ENCODE assay signal across 8 cellular contexts in the genomic region with DNA sequence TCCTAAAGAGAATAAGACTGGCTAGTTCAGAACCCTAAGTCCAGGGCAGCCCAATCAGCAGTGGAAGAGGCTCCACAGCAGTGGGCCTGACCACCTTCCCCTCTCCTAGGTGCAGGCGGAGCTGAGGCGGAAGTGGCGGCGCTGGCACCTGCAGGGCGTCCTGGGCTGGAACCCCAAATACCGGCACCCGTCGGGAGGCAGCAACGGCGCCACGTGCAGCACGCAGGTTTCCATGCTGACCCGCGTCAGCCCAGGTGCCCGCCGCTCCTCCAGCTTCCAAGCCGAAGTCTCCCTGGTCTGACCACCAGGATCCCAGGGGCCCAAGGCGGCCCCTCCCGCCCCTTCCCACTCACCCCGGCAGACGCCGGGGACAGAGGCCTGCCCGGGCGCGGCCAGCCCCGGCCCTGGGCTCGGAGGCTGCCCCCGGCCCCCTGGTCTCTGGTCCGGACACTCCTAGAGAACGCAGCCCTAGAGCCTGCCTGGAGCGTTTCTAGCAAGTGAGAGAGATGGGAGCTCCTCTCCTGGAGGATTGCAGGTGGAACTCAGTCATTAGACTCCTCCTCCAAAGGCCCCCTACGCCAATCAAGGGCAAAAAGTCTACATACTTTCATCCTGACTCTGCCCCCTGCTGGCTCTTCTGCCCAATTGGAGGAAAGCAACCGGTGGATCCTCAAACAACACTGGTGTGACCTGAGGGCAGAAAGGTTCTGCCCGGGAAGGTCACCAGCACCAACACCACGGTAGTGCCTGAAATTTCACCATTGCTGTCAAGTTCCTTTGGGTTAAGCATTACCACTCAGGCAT. TPM values are rescaled to one million over a fixed set of nuclear protein-coding genes. Genes with fewer than 3 reads are reported as not detected.
A peak's percentile ranks its signal among the peaks of the same experiment; 100 is the strongest.
DNase-seq lines count a peak whose midpoint lies in the region; ATAC-seq, FAIRE-seq and TF ChIP-seq lines count a peak whose summit lies in the region.

No MANE protein-coding gene starts in this region.

- H3K27ac ChIP-seq in H1 (ENCODE audit: low read depth, low read length) (no peak overlapping the region), neural progenitor cell (no peak overlapping the region), suprapubic skin (no peak overlapping the region)

- TF ChIP-seq CTCF in CD14-positive monocyte (IDR thresholded peaks at IDR 0.05) (peak; percentile 76), H1 (IDR thresholded peaks at IDR 0.05; ENCODE audit: control extremely low read depth in 1 of 3, insufficient read depth in 1 of 3, low read depth in 1 of 3, low read length in 3 of 3) (peak; percentile 31 to 70 (median 69)), neural progenitor cell (IDR thresholded peaks at IDR 0.05) (peak; percentile 57), suprapubic skin (IDR thresholded peaks at IDR 0.05) (peak in 1 of 2 donors; percentile 40)

- H3K27me3 Mint-ChIP-seq in CD14-positive monocyte (ENCODE audit: low read depth in 3 of 3), result peaks cover 2 to 7% (median 6%) of the 10 kb centered on the region in 3 donors
- peaks cover 8% of the 10 kb centered on the region for H3K27me3 Mint-ChIP-seq in neural progenitor cell (ENCODE audit: insufficient read depth, low read depth)

- no peaks in the 10 kb centered on the region for H3K27me3 ChIP-seq in H7 (ENCODE audit: control insufficient read depth, insufficient read depth, low read length)
- H3K27me3 ChIP-seq in H1 (replicated peaks in 1 of 4; ENCODE audit: control insufficient read depth in 3 of 4, extremely low read depth in 1 of 4, insufficient read depth in 3 of 4, low read length in 3 of 4), result peaks cover 0 to 2% (median 0%) of the 10 kb centered on the region in 4 experiments; a peak in 1 of 7 replicates
- no peaks in the 10 kb centered on the region for H3K27me3 ChIP-seq in neural progenitor cell
- no peaks in the 10 kb centered on the region for H3K27me3 ChIP-seq in suprapubic skin

- DNase-seq in CD14-positive monocyte (ENCODE audit: low spot score) (peak; percentile 38), H7 (peak; percentile 93), SW480 (ENCODE audit: low spot score) (peak; percentile 61), H1 (ENCODE audit: low read depth in 1 of 2, low spot score in 2 of 2) (peak; percentile 59 to 65), neural progenitor cell (ENCODE audit: low spot score) (peak; percentile 73), suprapubic skin (ENCODE audit: low spot score in 2 of 2) (no peak), DMS153 treated with DMSO at 0.1 percent for 48 hours (lab: John Stamatoyannopoulos, UW; ENCODE audit: unreplicated experiment) (no peak)

- H3K9me3 ChIP-seq in H1 (ENCODE audit: insufficient read depth in 2 of 2, low read depth in 1 of 2, low read length in 1 of 2) (no peaks in the 10 kb centered on the region), neural progenitor cell (ENCODE audit: low read depth) (no peaks in the 10 kb centered on the region), suprapubic skin (no peaks in the 10 kb centered on the region)

- TF ChIP-seq EP300 in H1 (IDR thresholded peaks at IDR 0.05; ENCODE audit: borderline replicate concordance in 1 of 2, low read depth in 2 of 2, low read length in 2 of 2) (no peak), suprapubic skin (IDR thresholded peaks at IDR 0.05) (no peak)

- H3K4me2 ChIP-seq in H1 (ENCODE audit: insufficient read depth in 1 of 2, low read depth in 2 of 2, low read length in 2 of 2) (no peak overlapping the region), neural progenitor cell (no peak overlapping the region)

- no peak overlapping the region; the same call in 1 of the 2 replicates for H4K8ac ChIP-seq in H1 (ENCODE audit: extremely low read depth, insufficient read depth, low read length)

- H3K4me1 Mint-ChIP-seq in CD14-positive monocyte (peaks cover 58% of the 10 kb centered on the region), neural progenitor cell (no peaks in the 10 kb centered on the region)

- no peak overlapping the region for H3K9ac ChIP-seq in H1 (replicated peaks in 1 of 4; ENCODE audit: extremely low read depth in 1 of 4, low read depth in 3 of 4, low read length in 3 of 4)
- no peak overlapping the region for H3K9ac ChIP-seq in neural progenitor cell

- TF ChIP-seq POLR2A in H1 (IDR thresholded peaks at IDR 0.05; ENCODE audit: control extremely low read depth in 1 of 2, low read depth in 2 of 2, low read length in 2 of 2), result no peak
- TF ChIP-seq POLR2A in suprapubic skin (IDR thresholded peaks at IDR 0.05), result no peak

- H3K4me3 Mint-ChIP-seq in CD14-positive monocyte (no peak overlapping the region), neural progenitor cell (no peak overlapping the region)

- CTCF ChIA-PET in H1 (lab: Charles Lee; ENCODE audit: partially characterized antibody), result interaction anchor here (0.6 to 23.9 kb wide), 22 partner anchors 11 to 317 kb away, joined by 3 to 458 read pairs (median 4); a partner anchor contains a TSS

- no peak overlapping the region for H2BK120ac ChIP-seq in H1 (replicated peaks; ENCODE audit: low read depth, low read length)

- H3F3A ChIP-seq in neural progenitor cell (ENCODE audit: low read depth), result no peaks in the 10 kb centered on the region

- no peak overlapping the region for H4K5ac ChIP-seq in H1 (ENCODE audit: insufficient read length, low read depth, low read length)

- ATAC-seq in GM21576 (IDR thresholded peaks at IDR 0.05; ENCODE audit: unreplicated experiment), result no peak

- H3K79me2 ChIP-seq in H1 (ENCODE audit: control insufficient read depth in 1 of 2, insufficient read depth in 2 of 2, low read length in 2 of 2) (no peaks in the 10 kb centered on the region), neural progenitor cell (ENCODE audit: low read depth) (no peaks in the 10 kb centered on the region)

- H3K56ac ChIP-seq in H1 (replicated peaks; ENCODE audit: insufficient read length, low read depth, low read length), result no peak overlapping the region

- H4K20me1 ChIP-seq in H1 (replicated peaks in 1 of 2; ENCODE audit: control insufficient read depth in 1 of 2, insufficient read depth in 2 of 2, low read length in 2 of 2) (peaks cover 0 to 1% of the 10 kb centered on the region in 2 experiments), neural progenitor cell (ENCODE audit: low read depth) (no peaks in the 10 kb centered on the region)

- H3K27ac Mint-ChIP-seq in CD14-positive monocyte (no peak overlapping the region), neural progenitor cell (no peak overlapping the region)

- H3K4ac ChIP-seq in H1 (replicated peaks; ENCODE audit: insufficient read length, low read depth, low read length), result no peak overlapping the region

- H2BK15ac ChIP-seq in H1 (ENCODE audit: low read length), result no peak overlapping the region

- no peak overlapping the region for H3K23ac ChIP-seq in H1 (ENCODE audit: insufficient read length)

- H2AK5ac ChIP-seq in H1 (ENCODE audit: low read depth, low read length), result 0 out of 2 replicates have a peak overlapping the region, but pooled peaks have one; percentile 40

- H3K23me2 ChIP-seq in H1 (ENCODE audit: low read depth, low read length), result no peaks in the 10 kb centered on the region; the same call in 1 of the 2 replicates

- H3K36me3 Mint-ChIP-seq in CD14-positive monocyte (peaks cover 38 to 41% of the 10 kb centered on the region in 2 donors), neural progenitor cell (no peaks in the 10 kb centered on the region)

- 81% methylated on average over 16 of the region's 35 CpGs; no CpG with 5 or more reads in 1 of the 2 experiments for WGBS in H1 (ENCODE audit: extremely low coverage in 1 of 2, insufficient coverage in 1 of 2, insufficient read length in 1 of 2, insufficient replicate concordance in 2 of 2, low coverage in 1 of 2, low lambda C conversion rate in 2 of 2, missing lambda C conversion rate in 1 of 2), 2 experiments
- WGBS in suprapubic skin, result 82% methylated on average over 26 of the region's 35 CpGs

- POLR2A ChIA-PET in H1 (lab: Charles Lee; ENCODE audit: partially characterized antibody), result interaction anchor here (0.9 to 2.5 kb wide), 10 partner anchors 9 to 63 kb away, joined by 3 to 13 read pairs (median 3); a partner anchor contains a TSS

- H3K9me3 Mint-ChIP-seq in CD14-positive monocyte (peaks cover 0 to 2% (median 0%) of the 10 kb centered on the region in 7 donors), neural progenitor cell (no peaks in the 10 kb centered on the region)

- H2BK12ac ChIP-seq in H1 (ENCODE audit: low read depth, low read length), result no peak overlapping the region

- H3K4me3 ChIP-seq in H7 (ENCODE audit: insufficient read depth, low read depth, low read length) (no peak overlapping the region), H1 (ENCODE audit: extremely low read depth in 1 of 4, insufficient read depth in 2 of 4, low read depth in 3 of 4, low read length in 4 of 4) (no peak overlapping the region), neural progenitor cell (no peak overlapping the region), suprapubic skin (no peak overlapping the region)

- H3K79me1 ChIP-seq in H1 (ENCODE audit: low read depth, low read length), result no peaks in the 10 kb centered on the region

- no peak overlapping the region for H3K14ac ChIP-seq in H1 (ENCODE audit: insufficient read length)

- H3K36me3 ChIP-seq in H7 (replicated peaks; ENCODE audit: control insufficient read depth, insufficient read depth, low read length), result no peaks in the 10 kb centered on the region
- H3K36me3 ChIP-seq in H1 (ENCODE audit: control insufficient read depth in 2 of 4, insufficient read depth in 4 of 4, low read length in 3 of 4), result no peaks in the 10 kb centered on the region
- no peaks in the 10 kb centered on the region for H3K36me3 ChIP-seq in neural progenitor cell
- H3K36me3 ChIP-seq in suprapubic skin, result peaks cover 9% of the 10 kb centered on the region

- H2BK5ac ChIP-seq in H1 (ENCODE audit: low read depth, low read length), result no peak overlapping the region

- H3K4me1 ChIP-seq in H1 (replicated peaks in 1 of 4; ENCODE audit: control insufficient read depth in 3 of 4, insufficient read depth in 4 of 4, low read length in 3 of 4), result peaks cover 3 to 18% (median 6%) of the 10 kb centered on the region in 4 experiments
- no peaks in the 10 kb centered on the region for H3K4me1 ChIP-seq in neural progenitor cell
- peaks cover 14% of the 10 kb centered on the region for H3K4me1 ChIP-seq in suprapubic skin

- H2AFZ ChIP-seq in H1 (ENCODE audit: low read length), result no peak overlapping the region
- H2AFZ ChIP-seq in neural progenitor cell (replicated peaks), result no peak overlapping the region

- peak; percentile 82 for FAIRE-seq in H1 (lab: Jason Lieb, UNC)

- H3K18ac ChIP-seq in H1 (ENCODE audit: extremely low read depth, low read length), result 0 out of 2 replicates have a peak overlapping the region, but pooled peaks have one; percentile 72

- H2BK20ac ChIP-seq in H1 (ENCODE audit: low read length), result no peak overlapping the region

- intact Hi-C loops in CD14-positive monocyte (cut with micrococcal nuclease), result loop anchor here in 1 of 2 donors (5.0 kb wide), 1 partner anchor 34 kb away; a partner anchor contains a TSS

- no peak overlapping the region for H4K91ac ChIP-seq in H1 (replicated peaks; ENCODE audit: insufficient read length, low read length)

- peak; percentile 48 to 59 for TF ChIP-seq RAD21 in H1 (IDR thresholded peaks at IDR 0.05 in 1 of 2, conservative IDR thresholded peaks at IDR 0.05 in 1 of 2; ENCODE audit: low read depth in 2 of 2, low read length in 2 of 2)

RNA-seq across cellular contexts. Expression of a gene that starts 33.7 kb away (rescaled TPM):
- 10 to 100 TPM; 15.5 to 16.0 TPM for polyA plus RNA-seq in CD14-positive monocyte
- total RNA-seq in H7 (2014; rRNA removed; shearing (Covaris generic)), result 1.9 and 2.2 TPM in 2 replicates
- 10.1 and 11.3 TPM in 2 replicates for total RNA-seq in H1 (2021; fragmentation: NEBNext Ultra II Directional; extraction: Animal tissue kit (Norgen Biotek cat#: 25700))
- polyA plus RNA-seq in H1 (2011; rRNA removed), result 7.8 and 11.1 TPM in 2 replicates
- 8.5 TPM for polyA plus RNA-seq in H1 (2011; cell fraction: cytosol; rRNA removed)
- polyA plus RNA-seq in H1 (2011; cell fraction: nucleus; rRNA removed), result 44.7 TPM
- polyA plus RNA-seq in H1 (2012, experiment 1 of 2), result 8.8 to 11.3 TPM (median 9.7 TPM) in 4 replicates
- polyA plus RNA-seq in H1 (2012, experiment 2 of 2), result 7.9 TPM
- polyA plus RNA-seq in H1 (2013, experiment 1 of 2), result 6.8 TPM
- 6.5 TPM for polyA plus RNA-seq in H1 (2013, experiment 2 of 2)
- 9.8 and 15.7 TPM in 2 replicates for polyA minus RNA-seq in H1 (2011; rRNA and poly(A)+ RNA removed)
- polyA minus RNA-seq in H1 (2011; cell fraction: cytosol; rRNA and poly(A)+ RNA removed), result 21.9 TPM
- polyA minus RNA-seq in H1 (2011; cell fraction: nucleus; rRNA and poly(A)+ RNA removed), result 21.9 TPM
- 1.4 and 2.9 TPM in 2 replicates for total RNA-seq in neural progenitor cell (ENCODE audit: low replicate concordance)
- 100 to 1,000 TPM in 1 of 4 donors, 10 to 100 TPM in 3; 39.8 to 148 (median 74.3) TPM for total RNA-seq in suprapubic skin

RNA-seq across cellular contexts. Expression of a gene that starts 45.6 kb away (rescaled TPM):
- polyA plus RNA-seq in CD14-positive monocyte (10 to 100 TPM; 27.4 to 28.4 TPM), H1 (2011; rRNA removed) (19.8 and 23.4 TPM in 2 replicates)
- 53.0 and 57.3 TPM in 2 replicates for total RNA-seq in H7 (2014; rRNA removed; shearing (Covaris generic))
- total RNA-seq in H1 (2021; fragmentation: NEBNext Ultra II Directional; extraction: Animal tissue kit (Norgen Biotek cat#: 25700)), result 38.3 and 38.5 TPM in 2 replicates
- polyA plus RNA-seq in H1 (2011; cell fraction: cytosol; rRNA removed), result 25.6 TPM
- 22.7 TPM for polyA plus RNA-seq in H1 (2011; cell fraction: nucleus; rRNA removed)
- polyA plus RNA-seq in H1 (2012, experiment 1 of 2), result 25.4 to 32.0 TPM (median 31.8 TPM) in 4 replicates
- polyA plus RNA-seq in H1 (2012, experiment 2 of 2), result 19.9 TPM
- polyA plus RNA-seq in H1 (2013, experiment 1 of 2), result 30.9 TPM
- polyA plus RNA-seq in H1 (2013, experiment 2 of 2), result 32.7 TPM
- polyA minus RNA-seq in H1 (2011; rRNA and poly(A)+ RNA removed), result 20.6 and 29.3 TPM in 2 replicates
- polyA minus RNA-seq in H1 (2011; cell fraction: cytosol; rRNA and poly(A)+ RNA removed), result 18.1 TPM
- polyA minus RNA-seq in H1 (2011; cell fraction: nucleus; rRNA and poly(A)+ RNA removed), result 19.2 TPM
- total RNA-seq in neural progenitor cell (ENCODE audit: low replicate concordance) (48.5 and 48.6 TPM in 2 replicates), suprapubic skin (10 to 100 TPM; 22.4 to 44.4 (median 28.5) TPM)

RNA-seq across cellular contexts. Expression of a gene that starts 54.5 kb away (rescaled TPM):
- 10 to 100 TPM; 89.1 TPM for polyA plus RNA-seq in CD14-positive monocyte
- total RNA-seq in H7 (2014; rRNA removed; shearing (Covaris generic)), result 56.9 and 58.9 TPM in 2 replicates
- total RNA-seq in H1 (2021; fragmentation: NEBNext Ultra II Directional; extraction: Animal tissue kit (Norgen Biotek cat#: 25700)), result 80.7 and 82.7 TPM in 2 replicates
- polyA plus RNA-seq in H1 (2011; rRNA removed), result 32.1 and 61.2 TPM in 2 replicates
- 73.3 TPM for polyA plus RNA-seq in H1 (2011; cell fraction: cytosol; rRNA removed)
- polyA plus RNA-seq in H1 (2011; cell fraction: nucleus; rRNA removed), result 21.5 TPM
- polyA plus RNA-seq in H1 (2012, experiment 1 of 2), result 82.1 to 130 TPM (median 92.2 TPM) in 4 replicates
- polyA plus RNA-seq in H1 (2012, experiment 2 of 2), result 61.5 TPM
- polyA plus RNA-seq in H1 (2013, experiment 1 of 2), result 91.7 TPM
- polyA plus RNA-seq in H1 (2013, experiment 2 of 2), result 91.6 TPM
- polyA minus RNA-seq in H1 (2011; rRNA and poly(A)+ RNA removed), result 24.6 and 29.3 TPM in 2 replicates
- polyA minus RNA-seq in H1 (2011; cell fraction: cytosol; rRNA and poly(A)+ RNA removed), result 19.2 TPM
- 24.3 TPM for polyA minus RNA-seq in H1 (2011; cell fraction: nucleus; rRNA and poly(A)+ RNA removed)
- 58.4 and 108 TPM in 2 replicates for total RNA-seq in neural progenitor cell (ENCODE audit: low replicate concordance)
- 10 to 100 TPM; 15.8 to 30.9 (median 23.9) TPM for total RNA-seq in suprapubic skin

Comparison
In these comparisons a context has a peak if more than half of its experiments do, and no peak if none do; other contexts are left out.
1. DNase-seq: peak in CD14-positive monocyte (single experiment), H7 (single experiment), SW480 (single experiment), H1 (2 of 2) and neural progenitor cell (single experiment); none in suprapubic skin (0 of 2) and DMS153 treated with DMSO at 0.1 percent for 48 hours (single experiment).